ENCODE assay signal across 8 cellular contexts in genomic region chr11:14357843-14358728, GRCh38. TPM values are rescaled to one million over a fixed set of nuclear protein-coding genes. Genes with fewer than 3 reads are reported as not detected.
A peak's percentile ranks its signal among the peaks of the same experiment; 100 is the strongest.
DNase-seq lines count a peak whose midpoint lies in the region; ATAC-seq and TF ChIP-seq lines count a peak whose summit lies in the region.

No MANE protein-coding gene starts in this region.

- DNase-seq in NCI-H2171 treated with DMSO at 0.1 percent for 48 hours (lab: John Stamatoyannopoulos, UW), result peak; percentile 12
- no peak for DNase-seq in NCI-H2171 (lab: John Stamatoyannopoulos, UW)
- peak; percentile 6 to 34 for DNase-seq in NCI-H1930 (lab: John Stamatoyannopoulos, UW)
- peak; percentile 15 to 29 (median 17) for DNase-seq in activated CD8-positive, alpha-beta memory T cell treated with anti-CD3 and anti-CD28 coated beads for 48 hours (ENCODE audit: low read depth in 2 of 3, low spot score in 2 of 3)
- no peak for DNase-seq in epithelial cell of prostate (ENCODE audit: low read depth, low spot score)
- peak; percentile 80 for DNase-seq in myocyte (ENCODE audit: low read depth)
- peak; percentile 73 for DNase-seq in transverse colon

- TF ChIP-seq POLR2A in transverse colon (IDR thresholded peaks at IDR 0.05), result peak; percentile 52

- TF ChIP-seq EP300 in transverse colon (IDR thresholded peaks at IDR 0.05; ENCODE audit: low read depth), result no peak

- in situ Hi-C loops in transverse colon (cut with MboI; ENCODE audit: low pct_ligation_motif_present in 1 of 4, low pct_unique_long_range_greater_than_20kb in 1 of 4, low sequenced_read_pairs in 3 of 4), result no loop called here

- peaks cover 0 to 12% (median 10%) of the 10 kb centered on the region in 4 donors for H3K4me1 ChIP-seq in transverse colon

- H3K36me3 ChIP-seq in transverse colon, result no peaks in the 10 kb centered on the region

- no peaks in the 10 kb centered on the region for H3K9me3 ChIP-seq in transverse colon

- peak overlapping the region; percentile 67 to 99 (median 90) for H3K4me3 ChIP-seq in transverse colon

- no peak for TF ChIP-seq CTCF in transverse colon (IDR thresholded peaks at IDR 0.05)

- intact Hi-C loops in transverse colon (cut with DNase I; ENCODE audit: low total_unique reads), result no loop called here

- ATAC-seq in HG02623 (IDR thresholded peaks at IDR 0.05; ENCODE audit: unreplicated experiment), result peak; percentile 41

- no peaks in the 10 kb centered on the region for H3K27me3 ChIP-seq in transverse colon

- 0 to 1% methylated on average over 11 to 40 of the region's 74 CpGs for WGBS in transverse colon (ENCODE audit: low coverage in 1 of 2), 2 donors

- H3K27ac ChIP-seq in epithelial cell of prostate (peak overlapping the region; percentile 79), transverse colon (peak overlapping the region; percentile 83 to 91 (median 89))

RNA-seq across cellular contexts. Expression of gene RRAS2, which starts 0.9 kb away (rescaled TPM):
- total RNA-seq in myocyte, result 108 and 113 TPM in 2 replicates
- polyA plus RNA-seq in myocyte (2012), result 67.0 TPM
- total RNA-seq in transverse colon, result 10 to 100 TPM; 12.3 to 86.0 (median 41.7) TPM

Comparison
In these comparisons a context has a peak if more than half of its experiments do, and no peak if none do; other contexts are left out.
1. DNase-seq: peak in NCI-H2171 treated with DMSO at 0.1 percent for 48 hours (single experiment), NCI-H1930 (2 of 2), activated CD8-positive, alpha-beta memory T cell treated with anti-CD3 and anti-CD28 coated beads for 48 hours (3 of 3), myocyte (single experiment) and transverse colon (single experiment); none in NCI-H2171 (single experiment) and epithelial cell of prostate (single experiment).